ENCODE assay signal across 9 cellular contexts in genomic region chr15:38130200-38130567, GRCh38.
DNase-seq lines count a peak whose midpoint lies in the region; ATAC-seq and TF ChIP-seq lines count a peak whose summit lies in the region.
"Had no signal": no experiment of that assay in that cellular context is flagged by ENCODE, and none has a peak within 500 bp of the region (broad histone marks: within the 10 kb centered on the region; RNA-seq: fewer than 3 reads in every experiment).

No MANE protein-coding gene starts in this region.

- peak overlapping the region; percentile 19 for H3K4me2 ChIP-seq in DOHH2 (ENCODE audit: low read length)

- H3K4me3 ChIP-seq in DOHH2 (ENCODE audit: low read length), result no peak overlapping the region; the same call in 1 of the 2 replicates
- H3K4me3 ChIP-seq in SK-N-MC, result peak overlapping the region; percentile 61

- TF ChIP-seq CTCF in DOHH2 (IDR thresholded peaks at IDR 0.05; ENCODE audit: low read depth, low read length, poor library complexity, severe bottlenecking), result no peak

- no peaks in the 10 kb centered on the region for H3K79me2 ChIP-seq in DOHH2 (ENCODE audit: control insufficient read depth, low read length)

- ATAC-seq in GM21825 (IDR thresholded peaks at IDR 0.05; ENCODE audit: unreplicated experiment), result peak; percentile 15
- ATAC-seq in memory B cell (ENCODE audit: low read depth), result peak; percentile 24
- ATAC-seq in T-cell (replicated peaks in 1 of 4), result no peak

- CTCF ChIA-PET in T-cell (lab: Charles Lee), result no interaction called here

- H3K27ac Mint-ChIP-seq in memory B cell (no peak overlapping the region), T-cell (no peak overlapping the region)
- H3K27ac Mint-ChIP-seq: activated naive CD4-positive, alpha-beta T cell treated with anti-CD3 and anti-CD28 coated beads, Interleukin-2, amount 50 U/mL, for 24 hours had no signal

- H3K27ac ChIP-seq in DOHH2 (ENCODE audit: low read depth, low read length) (no peak overlapping the region), SK-N-MC (peak overlapping the region; percentile 81)

- H3K36me3 Mint-ChIP-seq in memory B cell (no peaks in the 10 kb centered on the region), T-cell (no peaks in the 10 kb centered on the region)
- H3K36me3 Mint-ChIP-seq: activated naive CD4-positive, alpha-beta T cell treated with anti-CD3 and anti-CD28 coated beads, Interleukin-2, amount 50 U/mL, for 24 hours had no signal

- in situ Hi-C loops in G401 (cut with HindIII; ENCODE audit: low sequenced_read_pairs), result no loop called here

- H3K27me3 ChIP-seq in DOHH2 (ENCODE audit: control insufficient read depth, low read length), result peaks cover 20% of the 10 kb centered on the region

- H3K4me3 Mint-ChIP-seq in memory B cell (peak overlapping the region; percentile 74), T-cell (no peak overlapping the region)
- H3K4me3 Mint-ChIP-seq: activated naive CD4-positive, alpha-beta T cell treated with anti-CD3 and anti-CD28 coated beads, Interleukin-2, amount 50 U/mL, for 24 hours had no signal

- DNase-seq in SK-N-MC (ENCODE audit: low read depth, low spot score) (no peak), memory B cell (ENCODE audit: low spot score in 2 of 2) (no peak), G401 (ENCODE audit: low spot score) (no peak), NCI-H2081 (lab: John Stamatoyannopoulos, UW) (no peak), SW 1271 (lab: John Stamatoyannopoulos, UW) (no peak), T-cell (no peak)

- no peaks in the 10 kb centered on the region for H3K9me2 ChIP-seq in DOHH2 (replicated peaks; ENCODE audit: control insufficient read depth, low read length)

- no peaks in the 10 kb centered on the region for H3K9me3 ChIP-seq in DOHH2 (ENCODE audit: control insufficient read depth, insufficient read depth, low read length)
- H3K9me3 ChIP-seq in SK-N-MC (ENCODE audit: low read depth, low read length), result no peaks in the 10 kb centered on the region

- peaks cover 12% of the 10 kb centered on the region for H3K4me1 ChIP-seq in DOHH2 (ENCODE audit: control insufficient read depth, low read length)

- H3K27me3 Mint-ChIP-seq in memory B cell (peaks cover 1% of the 10 kb centered on the region), T-cell (peaks cover 10 to 11% of the 10 kb centered on the region in 2 donors)

- H3K9ac ChIP-seq in SK-N-MC (ENCODE audit: insufficient read length), result no peak overlapping the region

- H3K4me1 Mint-ChIP-seq in memory B cell (peaks cover 15% of the 10 kb centered on the region), T-cell (peaks cover 0 to 6% (median 3%) of the 10 kb centered on the region in 3 donors)
- H3K4me1 Mint-ChIP-seq: activated naive CD4-positive, alpha-beta T cell treated with anti-CD3 and anti-CD28 coated beads, Interleukin-2, amount 50 U/mL, for 24 hours had no signal

- H4K20me1 ChIP-seq in DOHH2 (ENCODE audit: control insufficient read depth, insufficient read depth, low read depth, low read length), result no peaks in the 10 kb centered on the region

- H3K36me3 ChIP-seq in DOHH2 (ENCODE audit: control insufficient read depth, low read length) (no peaks in the 10 kb centered on the region), SK-N-MC (ENCODE audit: insufficient read depth, low read length) (no peaks in the 10 kb centered on the region)

- H3K9me3 Mint-ChIP-seq in memory B cell (no peaks in the 10 kb centered on the region), T-cell (peaks cover 0 to 7% (median 0%) of the 10 kb centered on the region in 3 donors)
- H3K9me3 Mint-ChIP-seq: activated naive CD4-positive, alpha-beta T cell treated with anti-CD3 and anti-CD28 coated beads, Interleukin-2, amount 50 U/mL, for 24 hours had no signal

- no peaks in the 10 kb centered on the region for H3F3A ChIP-seq in DOHH2 (ENCODE audit: control insufficient read depth, insufficient read depth)

- POLR2A ChIA-PET in T-cell (lab: Charles Lee), result interaction anchor here in 1 of 2 donors (0.6 kb wide), 1 partner anchor 179 kb away, joined by 3 read pairs; no protein-coding TSS in a partner anchor

Comparison
In these comparisons a context has a peak if more than half of its experiments do, and no peak if none do; other contexts are left out.
1. ATAC-seq: peak in GM21825 (single experiment) and memory B cell (single experiment); none in T-cell (0 of 4).